Comparison of ENCODE assay signal across 2 cellular contexts in the genomic region with DNA sequence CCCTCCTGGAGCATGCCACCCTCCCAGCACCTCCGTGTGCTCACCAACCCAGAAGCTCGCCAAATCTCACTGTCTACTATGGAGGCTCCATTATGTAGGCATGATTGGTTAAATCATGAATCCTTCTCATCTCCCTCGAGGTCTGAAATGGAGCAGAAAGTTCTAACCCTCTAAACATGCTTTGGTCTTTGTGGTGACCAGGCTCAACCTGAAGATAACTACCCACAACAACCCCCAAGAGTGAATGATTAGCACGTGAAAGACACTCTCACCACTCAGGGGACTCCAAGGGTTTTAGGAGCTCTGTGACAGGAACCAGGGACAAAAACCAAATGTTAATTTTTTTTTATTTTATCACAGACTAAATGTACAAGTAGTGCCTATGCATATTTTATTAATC.
TF ChIP-seq lines count a peak whose summit lies in the region.

No MANE protein-coding gene starts in this region.

TF ChIP-seq in HepG2, 621 proteins besides CTCF, POLR2A, EP300 and RAD21 (continues in another document):
- TF ChIP-seq, protein P1, sequence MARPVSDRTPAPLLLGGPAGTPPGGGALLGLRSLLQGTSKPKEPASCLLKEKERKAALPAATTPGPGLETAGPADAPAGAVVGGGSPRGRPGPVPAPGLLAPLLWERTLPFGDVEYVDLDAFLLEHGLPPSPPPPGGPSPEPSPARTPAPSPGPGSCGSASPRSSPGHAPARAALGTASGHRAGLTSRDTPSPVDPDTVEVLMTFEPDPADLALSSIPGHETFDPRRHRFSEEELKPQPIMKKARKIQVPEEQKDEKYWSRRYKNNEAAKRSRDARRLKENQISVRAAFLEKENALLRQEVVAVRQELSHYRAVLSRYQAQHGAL (CRISPR knock-in tag; IDR thresholded peaks at IDR 0.05; ENCODE audit: not compliant biosample characterization) = no peak
- TF ChIP-seq MATR3 (CRISPR knock-in tag; IDR thresholded peaks at IDR 0.05) (no peak), HIVEP1 (CRISPR knock-in tag; IDR thresholded peaks at IDR 0.05) (no peak), ZNF3 (CRISPR knock-in tag; IDR thresholded peaks at IDR 0.05) (no peak), ZNF44 (CRISPR knock-in tag; IDR thresholded peaks at IDR 0.05) (no peak), ZNF720 (CRISPR knock-in tag; IDR thresholded peaks at IDR 0.05) (no peak), NFKB2 (CRISPR knock-in tag; IDR thresholded peaks at IDR 0.05; ENCODE audit: borderline replicate concordance) (no peak), ZNF367 (CRISPR knock-in tag; IDR thresholded peaks at IDR 0.05; ENCODE audit: borderline replicate concordance) (no peak), ATF1 (CRISPR knock-in tag; IDR thresholded peaks at IDR 0.05) (no peak), ZNF225 (CRISPR knock-in tag; IDR thresholded peaks at IDR 0.05) (no peak)
- TF ChIP-seq, protein P2, sequence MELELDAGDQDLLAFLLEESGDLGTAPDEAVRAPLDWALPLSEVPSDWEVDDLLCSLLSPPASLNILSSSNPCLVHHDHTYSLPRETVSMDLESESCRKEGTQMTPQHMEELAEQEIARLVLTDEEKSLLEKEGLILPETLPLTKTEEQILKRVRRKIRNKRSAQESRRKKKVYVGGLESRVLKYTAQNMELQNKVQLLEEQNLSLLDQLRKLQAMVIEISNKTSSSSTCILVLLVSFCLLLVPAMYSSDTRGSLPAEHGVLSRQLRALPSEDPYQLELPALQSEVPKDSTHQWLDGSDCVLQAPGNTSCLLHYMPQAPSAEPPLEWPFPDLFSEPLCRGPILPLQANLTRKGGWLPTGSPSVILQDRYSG (CRISPR knock-in tag; IDR thresholded peaks at IDR 0.05) = no peak
- TF ChIP-seq, protein P3, sequence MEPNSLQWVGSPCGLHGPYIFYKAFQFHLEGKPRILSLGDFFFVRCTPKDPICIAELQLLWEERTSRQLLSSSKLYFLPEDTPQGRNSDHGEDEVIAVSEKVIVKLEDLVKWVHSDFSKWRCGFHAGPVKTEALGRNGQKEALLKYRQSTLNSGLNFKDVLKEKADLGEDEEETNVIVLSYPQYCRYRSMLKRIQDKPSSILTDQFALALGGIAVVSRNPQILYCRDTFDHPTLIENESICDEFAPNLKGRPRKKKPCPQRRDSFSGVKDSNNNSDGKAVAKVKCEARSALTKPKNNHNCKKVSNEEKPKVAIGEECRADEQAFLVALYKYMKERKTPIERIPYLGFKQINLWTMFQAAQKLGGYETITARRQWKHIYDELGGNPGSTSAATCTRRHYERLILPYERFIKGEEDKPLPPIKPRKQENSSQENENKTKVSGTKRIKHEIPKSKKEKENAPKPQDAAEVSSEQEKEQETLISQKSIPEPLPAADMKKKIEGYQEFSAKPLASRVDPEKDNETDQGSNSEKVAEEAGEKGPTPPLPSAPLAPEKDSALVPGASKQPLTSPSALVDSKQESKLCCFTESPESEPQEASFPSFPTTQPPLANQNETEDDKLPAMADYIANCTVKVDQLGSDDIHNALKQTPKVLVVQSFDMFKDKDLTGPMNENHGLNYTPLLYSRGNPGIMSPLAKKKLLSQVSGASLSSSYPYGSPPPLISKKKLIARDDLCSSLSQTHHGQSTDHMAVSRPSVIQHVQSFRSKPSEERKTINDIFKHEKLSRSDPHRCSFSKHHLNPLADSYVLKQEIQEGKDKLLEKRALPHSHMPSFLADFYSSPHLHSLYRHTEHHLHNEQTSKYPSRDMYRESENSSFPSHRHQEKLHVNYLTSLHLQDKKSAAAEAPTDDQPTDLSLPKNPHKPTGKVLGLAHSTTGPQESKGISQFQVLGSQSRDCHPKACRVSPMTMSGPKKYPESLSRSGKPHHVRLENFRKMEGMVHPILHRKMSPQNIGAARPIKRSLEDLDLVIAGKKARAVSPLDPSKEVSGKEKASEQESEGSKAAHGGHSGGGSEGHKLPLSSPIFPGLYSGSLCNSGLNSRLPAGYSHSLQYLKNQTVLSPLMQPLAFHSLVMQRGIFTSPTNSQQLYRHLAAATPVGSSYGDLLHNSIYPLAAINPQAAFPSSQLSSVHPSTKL (CRISPR knock-in tag; IDR thresholded peaks at IDR 0.05) = no peak
- TF ChIP-seq, protein P4, sequence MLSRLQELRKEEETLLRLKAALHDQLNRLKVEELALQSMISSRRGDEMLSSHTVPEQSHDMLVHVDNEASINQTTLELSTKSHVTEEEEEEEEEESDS (CRISPR knock-in tag; IDR thresholded peaks at IDR 0.05; ENCODE audit: borderline replicate concordance) = no peak

TF ChIP-seq in GM12878, 131 proteins besides CTCF, POLR2A, EP300 and RAD21:
- TF ChIP-seq CREM (IDR thresholded peaks at IDR 0.05; ENCODE audit: low read depth) = no peak
- no peak for TF ChIP-seq ZBTB40 (IDR thresholded peaks at IDR 0.05; ENCODE audit: borderline replicate concordance)
- TF ChIP-seq MEF2A (IDR thresholded peaks at IDR 0.05; ENCODE audit: insufficient read depth, low read depth, low read length) = no peak
- TF ChIP-seq BRCA1 (IDR thresholded peaks at IDR 0.05; ENCODE audit: low read depth, low read length) = no peak
- TF ChIP-seq RUNX3 (IDR thresholded peaks at IDR 0.05; ENCODE audit: low read length) = 0 out of 2 replicates have a peak, but pooled peaks have one; percentile 7
